8 cellular contexts compared by ENCODE assay signal in the genomic region with DNA sequence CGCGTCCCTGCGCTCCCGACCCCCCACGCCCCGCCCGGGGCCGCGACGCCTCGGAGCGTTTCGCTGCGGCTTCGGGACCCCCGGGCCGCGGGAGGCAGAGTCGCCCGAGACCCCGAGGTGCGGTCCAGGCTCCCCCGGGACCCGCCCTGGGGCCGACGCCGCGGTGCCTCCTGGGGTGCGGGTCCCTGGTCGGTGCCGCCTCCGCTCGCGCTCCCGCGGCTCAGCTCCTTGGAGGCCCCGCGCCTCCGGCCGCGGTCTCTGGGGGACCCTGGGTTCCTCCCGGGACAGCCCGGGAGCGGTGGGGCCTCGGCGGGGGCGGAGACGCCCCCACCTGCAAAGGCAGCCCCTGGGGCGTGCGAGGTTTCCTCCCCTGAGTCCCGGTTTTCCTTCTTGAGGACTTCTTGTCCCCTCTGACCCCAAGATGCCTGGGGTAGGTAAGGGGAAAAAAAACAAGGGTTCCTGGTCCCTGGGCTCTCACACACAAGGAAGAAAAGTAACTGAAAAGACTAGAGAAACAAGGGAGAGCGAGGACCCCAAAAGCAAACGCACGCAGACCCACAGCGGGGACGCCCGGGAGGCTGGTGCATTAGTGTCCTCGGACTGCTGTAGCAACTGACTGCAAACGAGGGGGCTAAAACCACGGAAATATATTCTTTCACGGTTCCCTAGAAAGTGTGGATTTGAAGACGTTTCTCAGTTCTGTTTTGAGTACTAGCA. TPM values are rescaled to one million over a fixed set of nuclear protein-coding genes. Genes with fewer than 3 reads are reported as not detected.
DNase-seq lines count a peak whose midpoint lies in the region; ATAC-seq and TF ChIP-seq lines count a peak whose summit lies in the region.

No MANE protein-coding gene starts in this region.

- CTCF ChIA-PET in OCI-LY7 (lab: Charles Lee; ENCODE audit: unreplicated experiment) = no interaction called here

- peak overlapping the region; percentile 73 for H3K4me3 ChIP-seq in OCI-LY7 (ENCODE audit: low read depth, low read length, poor library complexity, severe bottlenecking)
- peak overlapping the region; percentile 73 to 79 for H3K4me3 ChIP-seq in esophagus (ENCODE audit: low read depth in 1 of 2, low read length in 2 of 2)

- no peaks in the 10 kb centered on the region for H3K9me2 ChIP-seq in OCI-LY7 (ENCODE audit: insufficient read depth, low read length)

- peak; percentile 20 for DNase-seq in stimulated activated CD4-positive, alpha-beta T cell treated with anti-CD3 and anti-CD28 coated beads, Interleukin-4, amount 100 ng/mL, for 1 hour
- DNase-seq in stimulated activated CD4-positive, alpha-beta T cell treated with anti-CD3 and anti-CD28 coated beads, Interleukin-4, amount 100 ng/mL, for 24 hours = no peak
- DNase-seq in OCI-LY7 (ENCODE audit: low spot score) (peak; percentile 27), omental fat pad (ENCODE audit: low spot score) (no peak), NCI-H2029 treated with DMSO at 0.1 percent for 48 hours (lab: John Stamatoyannopoulos, UW) (no peak), NCI-H345 (lab: John Stamatoyannopoulos, UW) (no peak), NCI-H1092 treated with DMSO at 0.1 percent for 48 hours (lab: John Stamatoyannopoulos, UW) (no peak)

- TF ChIP-seq CTCF in OCI-LY7 (conservative IDR thresholded peaks at IDR 0.05; ENCODE audit: low read length) (no peak), omental fat pad (IDR thresholded peaks at IDR 0.05) (no peak)

- no TSS peak for BruUV-seq in OCI-LY7 (replicated peaks; lab: Mats Ljungman, UMichigan)

- H3K9me3 ChIP-seq in OCI-LY7 (ENCODE audit: low read length) = no peaks in the 10 kb centered on the region
- no peaks in the 10 kb centered on the region for H3K9me3 ChIP-seq in esophagus (ENCODE audit: control insufficient read depth in 2 of 2, insufficient read depth in 1 of 2, low read depth in 1 of 2, low read length in 1 of 2)

- H4K20me1 ChIP-seq in OCI-LY7 (ENCODE audit: insufficient read depth, low read length) = no peaks in the 10 kb centered on the region

- WGBS in esophagus, 2 donors = 3% methylated on average over 41 to 62 of the region's 62 CpGs

- H2AFZ ChIP-seq in OCI-LY7 (ENCODE audit: low read length) = peak overlapping the region; percentile 34; the same call in 1 of the 2 replicates

- intact Hi-C loops in OCI-LY7 (cut with micrococcal nuclease; ENCODE audit: unreplicated experiment) = loop anchor here (2.0 kb wide), 2 partner anchors 23 to 59 kb away; partner anchors contain the start of genes SGTA and ZNF554

- no peaks in the 10 kb centered on the region for H3K79me2 ChIP-seq in OCI-LY7 (ENCODE audit: insufficient read depth, low read depth, low read length)

- ATAC-seq in omental fat pad (ENCODE audit: low FRiP score) = peak; percentile 2

- H3K4me2 ChIP-seq in OCI-LY7 (ENCODE audit: low read length) = peak overlapping the region; percentile 94

- H3K36me3 ChIP-seq in OCI-LY7 (ENCODE audit: insufficient read depth, low read length) (no peaks in the 10 kb centered on the region; the same call in 1 of the 2 replicates), esophagus (ENCODE audit: control insufficient read depth in 2 of 2, insufficient read depth in 2 of 2, low read length in 1 of 2) (peaks cover 0 to 4% of the 10 kb centered on the region in 2 donors)

- H3K27ac ChIP-seq in OCI-LY7 (ENCODE audit: low read depth, low read length, poor library complexity, severe bottlenecking) (no peak overlapping the region), esophagus (ENCODE audit: low read depth in 2 of 2, low read length in 1 of 2) (peak overlapping the region in 1 of 2 donors; percentile 71)

- no peaks in the 10 kb centered on the region for H3K27me3 ChIP-seq in esophagus (ENCODE audit: control insufficient read depth in 1 of 2, insufficient read depth in 2 of 2, low read length in 2 of 2)

- peaks cover 23% of the 10 kb centered on the region for H3K4me1 ChIP-seq in OCI-LY7 (ENCODE audit: insufficient read depth, low read length, poor library complexity, severe bottlenecking)
- H3K4me1 ChIP-seq in esophagus (ENCODE audit: control insufficient read depth in 2 of 2, insufficient read depth in 2 of 2, low read length in 1 of 2) = peaks cover 2 to 5% of the 10 kb centered on the region in 2 donors

- POLR2A ChIA-PET in OCI-LY7 (lab: Charles Lee) = interaction anchor here (0.6 to 1.5 kb wide), 2 partner anchors 58 to 687 kb away, joined by 3 to 5 read pairs; partner anchors contain the start of gene SGTA

RNA-seq across cellular contexts. Expression of gene ZNF555, which starts 0.7 kb away (rescaled TPM):
- 2.4 and 2.8 TPM in 2 replicates for total RNA-seq in OCI-LY7 (2014; rRNA removed; shearing (Covaris generic))
- total RNA-seq in OCI-LY7 (2022) = 5.1 and 6.9 TPM in 2 replicates
- 1 to 10 TPM; 1.2 to 2.4 TPM for polyA plus RNA-seq in esophagus
- total RNA-seq in omental fat pad = 1 to 10 TPM; 3.9 to 7.3 (median 4.8) TPM

RNA-seq across cellular contexts. Expression of gene ZNF554, which starts 22.3 kb away (rescaled TPM):
- 1.6 and 4.4 TPM in 2 replicates for total RNA-seq in OCI-LY7 (2014; rRNA removed; shearing (Covaris generic))
- total RNA-seq in OCI-LY7 (2022) (3.7 and 3.9 TPM in 2 replicates), omental fat pad (1 to 10 TPM in 3 of 4 donors, under 1 TPM in 1; 0.84 to 4.0 (median 3.1) TPM)
- 1 to 10 TPM; 1.5 to 4.9 TPM for polyA plus RNA-seq in esophagus

RNA-seq across cellular contexts. Expression of gene ZNF556, which starts 25.1 kb away (rescaled TPM):
- total RNA-seq in OCI-LY7 (2014; rRNA removed; shearing (Covaris generic)) = 0.09 and 0.15 TPM in 2 replicates
- not detected in 2 replicates for total RNA-seq in OCI-LY7 (2022)
- under 1 TPM; 0.49 to 0.78 TPM for polyA plus RNA-seq in esophagus
- 1 to 10 TPM in 1 of 4 donors, under 1 TPM in 2, not detected in 1; 0.09 to 1.1 (median 0.31) TPM for total RNA-seq in omental fat pad

RNA-seq across cellular contexts. Expression of gene THOP1, which starts 56.7 kb away (rescaled TPM):
- 191 and 217 TPM in 2 replicates for total RNA-seq in OCI-LY7 (2014; rRNA removed; shearing (Covaris generic))
- total RNA-seq in OCI-LY7 (2022) = 140 and 170 TPM in 2 replicates
- 10 to 100 TPM; 56.5 to 77.4 TPM for polyA plus RNA-seq in esophagus
- total RNA-seq in omental fat pad = 10 to 100 TPM; 27.4 to 50.2 (median 31.9) TPM

RNA-seq across cellular contexts. Expression of gene ZNF57, which starts 58.7 kb away (rescaled TPM):
- 7.4 and 7.7 TPM in 2 replicates for total RNA-seq in OCI-LY7 (2014; rRNA removed; shearing (Covaris generic))
- 4.3 and 6.6 TPM in 2 replicates for total RNA-seq in OCI-LY7 (2022)
- polyA plus RNA-seq in esophagus = 1 to 10 TPM; 6.8 to 8.1 TPM
- total RNA-seq in omental fat pad = 1 to 10 TPM; 2.0 to 6.3 (median 4.7) TPM

Comparison
In these comparisons a context has a peak if more than half of its experiments do, and no peak if none do; other contexts are left out.
1. DNase-seq: peak in stimulated activated CD4-positive, alpha-beta T cell treated with anti-CD3 and anti-CD28 coated beads, Interleukin-4, amount 100 ng/mL, for 1 hour (single experiment) and OCI-LY7 (single experiment); none in stimulated activated CD4-positive, alpha-beta T cell treated with anti-CD3 and anti-CD28 coated beads, Interleukin-4, amount 100 ng/mL, for 24 hours (single experiment), omental fat pad (single experiment), NCI-H2029 treated with DMSO at 0.1 percent for 48 hours (single experiment), NCI-H345 (single experiment) and NCI-H1092 treated with DMSO at 0.1 percent for 48 hours (single experiment).